Comparison of ENCODE assay signal across 1 cellular context in the genomic region with DNA sequence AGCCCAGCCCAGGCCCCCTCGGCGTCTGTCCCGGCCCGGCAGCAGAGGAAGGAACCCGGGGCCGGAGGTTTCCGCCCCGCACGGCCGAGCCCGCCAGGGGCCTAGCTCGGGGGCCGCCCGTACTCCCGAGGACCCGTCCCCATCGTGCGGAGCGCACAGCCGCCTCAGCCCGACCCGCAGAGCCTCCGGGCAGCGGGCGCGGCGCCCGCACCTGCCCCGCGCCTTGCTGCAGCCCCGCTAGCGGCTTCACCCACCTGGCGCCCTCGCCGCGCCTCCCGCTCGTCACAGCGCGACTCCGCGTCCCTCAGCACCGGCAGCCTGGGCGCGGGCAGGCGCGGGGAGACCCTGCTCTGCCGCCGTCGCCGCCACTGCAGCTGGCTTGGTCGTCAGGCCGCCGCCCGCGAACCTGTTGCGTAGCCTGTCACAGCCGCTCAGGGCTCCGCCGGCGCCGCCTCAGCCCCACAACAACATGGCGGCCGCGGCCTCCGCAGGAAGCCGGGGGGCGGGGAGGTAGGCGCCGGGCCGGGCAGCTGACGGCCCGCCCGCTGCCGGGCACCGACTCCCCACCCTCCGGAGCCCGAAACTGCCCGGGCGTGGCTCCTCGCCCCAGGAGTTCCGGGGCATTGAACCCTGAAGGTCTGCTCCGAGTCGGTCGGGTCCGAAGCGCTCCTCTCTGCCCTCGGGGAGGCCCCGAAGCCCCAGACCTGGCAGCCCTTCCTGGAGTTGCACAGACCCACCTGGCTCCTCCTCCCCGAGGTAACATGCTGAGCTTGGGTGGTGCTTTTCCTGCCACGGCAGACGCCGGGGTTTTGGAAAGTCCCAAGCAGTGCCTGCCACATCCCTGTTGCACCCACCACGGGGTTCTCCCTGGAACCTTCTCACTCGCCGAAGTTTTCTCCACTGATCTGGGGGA.
TF ChIP-seq lines count a peak whose summit lies in the region.

Gene ITSN2, minus strand, starts transcription at position 487 of the 913 bp plus-strand sequence. CDS start 32,454 bp downstream, outside the sequence.

TF ChIP-seq in WTC11, 78 proteins besides CTCF, POLR2A, EP300 and RAD21 (continued from another document):
- TF ChIP-seq, protein P1, sequence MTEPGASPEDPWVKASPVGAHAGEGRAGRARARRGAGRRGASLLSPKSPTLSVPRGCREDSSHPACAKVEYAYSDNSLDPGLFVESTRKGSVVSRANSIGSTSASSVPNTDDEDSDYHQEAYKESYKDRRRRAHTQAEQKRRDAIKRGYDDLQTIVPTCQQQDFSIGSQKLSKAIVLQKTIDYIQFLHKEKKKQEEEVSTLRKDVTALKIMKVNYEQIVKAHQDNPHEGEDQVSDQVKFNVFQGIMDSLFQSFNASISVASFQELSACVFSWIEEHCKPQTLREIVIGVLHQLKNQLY (CRISPR knock-in tag; IDR thresholded peaks at IDR 0.05), result no peak
- TF ChIP-seq ZNF281 (CRISPR knock-in tag; IDR thresholded peaks at IDR 0.05) (0 out of 2 replicates have a peak, but pooled peaks have one; percentile 68), NFE2L1 (CRISPR knock-in tag; IDR thresholded peaks at IDR 0.05) (peak; percentile 29; the same call in 1 of the 2 replicates), ESRRA (CRISPR knock-in tag; IDR thresholded peaks at IDR 0.05; ENCODE audit: borderline replicate concordance) (no peak; the same call in 1 of the 2 replicates), ZNF121 (CRISPR knock-in tag; IDR thresholded peaks at IDR 0.05) (no peak), ETV6 (CRISPR knock-in tag; IDR thresholded peaks at IDR 0.05) (peak; percentile 77; the same call in 1 of the 2 replicates), MYBL2 (CRISPR knock-in tag; IDR thresholded peaks at IDR 0.05) (peak; percentile 57; the same call in 1 of the 2 replicates), FOXP1 (CRISPR knock-in tag; IDR thresholded peaks at IDR 0.05; ENCODE audit: borderline replicate concordance) (peak; percentile 89), MAX (CRISPR knock-in tag; IDR thresholded peaks at IDR 0.05) (peak; percentile 51; the same call in 1 of the 2 replicates), KAT7 (CRISPR knock-in tag; IDR thresholded peaks at IDR 0.05; ENCODE audit: borderline replicate concordance) (peak; percentile 78), ZNF232 (CRISPR knock-in tag; IDR thresholded peaks at IDR 0.05) (peak; percentile 63; the same call in 1 of the 2 replicates)
- TF ChIP-seq, protein P2, sequence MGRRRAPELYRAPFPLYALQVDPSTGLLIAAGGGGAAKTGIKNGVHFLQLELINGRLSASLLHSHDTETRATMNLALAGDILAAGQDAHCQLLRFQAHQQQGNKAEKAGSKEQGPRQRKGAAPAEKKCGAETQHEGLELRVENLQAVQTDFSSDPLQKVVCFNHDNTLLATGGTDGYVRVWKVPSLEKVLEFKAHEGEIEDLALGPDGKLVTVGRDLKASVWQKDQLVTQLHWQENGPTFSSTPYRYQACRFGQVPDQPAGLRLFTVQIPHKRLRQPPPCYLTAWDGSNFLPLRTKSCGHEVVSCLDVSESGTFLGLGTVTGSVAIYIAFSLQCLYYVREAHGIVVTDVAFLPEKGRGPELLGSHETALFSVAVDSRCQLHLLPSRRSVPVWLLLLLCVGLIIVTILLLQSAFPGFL (CRISPR knock-in tag; IDR thresholded peaks at IDR 0.05; ENCODE audit: borderline replicate concordance), result peak; percentile 34; the same call in 1 of the 2 replicates
- TF ChIP-seq, protein P3, sequence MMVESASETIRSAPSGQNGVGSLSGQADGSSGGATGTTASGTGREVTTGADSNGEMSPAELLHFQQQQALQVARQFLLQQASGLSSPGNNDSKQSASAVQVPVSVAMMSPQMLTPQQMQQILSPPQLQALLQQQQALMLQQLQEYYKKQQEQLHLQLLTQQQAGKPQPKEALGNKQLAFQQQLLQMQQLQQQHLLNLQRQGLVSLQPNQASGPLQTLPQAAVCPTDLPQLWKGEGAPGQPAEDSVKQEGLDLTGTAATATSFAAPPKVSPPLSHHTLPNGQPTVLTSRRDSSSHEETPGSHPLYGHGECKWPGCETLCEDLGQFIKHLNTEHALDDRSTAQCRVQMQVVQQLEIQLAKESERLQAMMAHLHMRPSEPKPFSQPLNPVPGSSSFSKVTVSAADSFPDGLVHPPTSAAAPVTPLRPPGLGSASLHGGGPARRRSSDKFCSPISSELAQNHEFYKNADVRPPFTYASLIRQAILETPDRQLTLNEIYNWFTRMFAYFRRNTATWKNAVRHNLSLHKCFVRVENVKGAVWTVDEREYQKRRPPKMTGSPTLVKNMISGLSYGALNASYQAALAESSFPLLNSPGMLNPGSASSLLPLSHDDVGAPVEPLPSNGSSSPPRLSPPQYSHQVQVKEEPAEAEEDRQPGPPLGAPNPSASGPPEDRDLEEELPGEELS (CRISPR knock-in tag; IDR thresholded peaks at IDR 0.05), result peak; percentile 69
TF ChIP-seq in WTC11: peak in this region for 17.
